ENCODE assay signal across 36 cellular contexts in the genomic region with DNA sequence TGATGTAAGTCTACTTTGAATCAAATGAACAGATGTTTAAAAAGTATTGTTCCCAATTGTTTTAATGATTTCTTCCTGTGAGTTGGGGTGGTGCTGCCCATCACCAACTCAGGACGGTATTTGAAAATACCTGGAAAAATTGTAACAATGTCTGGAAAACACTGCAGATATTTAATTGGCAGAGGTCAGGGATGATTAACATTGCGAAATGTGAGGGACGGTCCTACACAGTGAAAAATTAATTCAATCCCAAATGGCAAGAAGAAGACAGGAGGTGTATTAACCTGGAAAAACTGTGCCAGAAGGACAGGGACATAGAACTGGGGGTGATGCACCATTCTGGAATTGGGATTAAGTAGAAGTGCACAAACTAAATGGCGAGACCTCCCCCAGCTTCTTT.
"Had no signal": no experiment of that assay in that cellular context is flagged by ENCODE, and none has a peak within 500 bp of the region (broad histone marks: within the 10 kb centered on the region; RNA-seq: fewer than 3 reads in every experiment).

No MANE protein-coding gene starts in this region.

- ATAC-seq: activated CD8-positive, alpha-beta T cell treated with anti-CD3 and anti-CD28 coated beads for 36 hours; activated naive CD4-positive, alpha-beta T cell treated with anti-CD3 and anti-CD28 coated beads, Interleukin-2, amount 50 U/mL, for 72 hours; activated T-cell treated with anti-CD3 and anti-CD28 coated beads, Interleukin-2, amount 50 U/mL, for 4 hours; activated T-cell treated with anti-CD3 and anti-CD28 coated beads, Interleukin-2, amount 50 U/mL, for 72 hours; activated T-helper 17 cell treated with anti-CD3 and anti-CD28 coated beads, Interleukin-2, amount 50 U/mL, for 72 hours; body of pancreas had no signal

- H3K4me3 ChIP-seq: adrenal gland, body of pancreas, breast epithelium had no signal

- DNase-seq: activated B cell treated with CpG ODN at 0.5 μM for 24 hours; activated CD4-positive, alpha-beta memory T cell treated with anti-CD3 and anti-CD28 coated beads for 36 hours; activated CD4-positive, alpha-beta T cell treated with anti-CD3 and anti-CD28 coated beads for 4 hours; activated CD4-positive, alpha-beta T cell treated with anti-CD3 and anti-CD28 coated beads, Interleukin-2, amount 10 ng/mL, durations not matched to agents 24 days and 14 days; activated CD4-positive, alpha-beta T cell treated with anti-CD3 and anti-CD28 coated beads, Interleukin-2, amount 50 U/mL, for 1 hour; activated CD4-positive, alpha-beta T cell treated with anti-CD3 and anti-CD28 coated beads, Interleukin-2, amount 50 U/mL, for 4 hours; activated CD4-positive, CD25-positive, alpha-beta regulatory T cell treated with anti-CD3 and anti-CD28 coated beads, Interleukin-2, amount 50 U/mL, for 72 hours; activated CD8-positive, alpha-beta memory T cell treated with anti-CD3 and anti-CD28 coated beads, Interleukin-2, amount 50 U/mL, for 4 hours; activated CD8-positive, alpha-beta T cell treated with anti-CD3 and anti-CD28 coated beads for 36 hours; activated effector memory CD4-positive, alpha-beta T cell treated with anti-CD3 and anti-CD28 coated beads, Interleukin-2, amount 50 U/mL, for 16 hours; activated gamma-delta T cell treated with Interleukin-2 at 50 U/mL for 16 hours; activated naive CD4-positive, alpha-beta T cell; activated naive CD4-positive, alpha-beta T cell treated with anti-CD3 and anti-CD28 coated beads for 36 hours; activated naive CD4-positive, alpha-beta T cell treated with anti-CD3 and anti-CD28 coated beads, Interleukin-2, amount 50 U/mL, for 16 hours; activated naive CD8-positive, alpha-beta T cell treated with anti-CD3 and anti-CD28 coated beads for 36 hours; activated T-cell treated with anti-CD3 and anti-CD28 coated beads for 4 hours; activated T-cell treated with anti-CD3 and anti-CD28 coated beads, Interleukin-2, amount 50 U/mL, for 1 hour; activated T-cell treated with anti-CD3 and anti-CD28 coated beads, Interleukin-2, amount 50 U/mL, for 4 hours; activated T-cell treated with anti-CD3 and anti-CD28 coated beads, Interleukin-2, amount 50 U/mL, for 72 hours; adrenal gland; amniotic stem cell; aorta; body of pancreas; brain microvascular endothelial cell; central memory CD4-positive, alpha-beta T cell; T-helper 2 cell; T-helper 9 cell had no signal

- H3K9me3 Mint-ChIP-seq: activated T-cell treated with anti-CD3 and anti-CD28 coated beads, Interleukin-2, amount 50 U/mL, for 4 hours; activated T-cell treated with anti-CD3 and anti-CD28 coated beads, Interleukin-2, amount 50 U/mL, for 72 hours; activated T-helper 17 cell treated with anti-CD3 and anti-CD28 coated beads, Interleukin-2, amount 50 U/mL, for 72 hours had no signal

- H3K4me3 Mint-ChIP-seq: activated B cell treated with CpG ODN at 0.5 μM for 24 hours; activated CD4-positive, alpha-beta memory T cell treated with anti-CD3 and anti-CD28 coated beads for 36 hours; activated CD4-positive, alpha-beta T cell treated with anti-CD3 and anti-CD28 coated beads, Interleukin-2, amount 10 ng/mL, durations not matched to agents 24 days and 14 days; activated CD8-positive, alpha-beta T cell treated with anti-CD3 and anti-CD28 coated beads for 36 hours; activated naive CD4-positive, alpha-beta T cell treated with anti-CD3 and anti-CD28 coated beads for 36 hours; activated naive CD8-positive, alpha-beta T cell treated with anti-CD3 and anti-CD28 coated beads for 36 hours; activated T-cell treated with anti-CD3 and anti-CD28 coated beads, Interleukin-2, amount 50 U/mL, for 4 hours; activated T-cell treated with anti-CD3 and anti-CD28 coated beads, Interleukin-2, amount 50 U/mL, for 72 hours; activated T-helper 1 cell treated with anti-CD3 and anti-CD28 coated beads, Interleukin-12 subunit alpha, Interleukin-12 subunit beta, Interleukin-2, Interleukin-4 antibody, amounts not matched to agents 30 ng/mL and 10 ng/mL and 1 ng/mL, durations not matched to agents 14 hours and 24 hours and 36 hours; activated T-helper 17 cell treated with anti-CD3 and anti-CD28 coated beads, Interleukin-2, amount 50 U/mL, for 72 hours; T-helper 1 cell treated with Interleukin-12 subunit alpha and Interleukin-12 subunit beta and Interleukin-4 antibody, amounts not matched to agents 30 μg/mL and 1 μg/mL, for 36 hours; T-helper 2 cell treated with Interferon-gamma antibody and Interleukin-4, amounts not matched to agents 5 μg/mL and 100 μg/mL, for 36 hours had no signal

- FAIRE-seq: astrocyte, TTC549 had no signal

- H3K27ac Mint-ChIP-seq: activated B cell treated with CpG ODN at 0.5 μM for 24 hours; activated CD4-positive, alpha-beta memory T cell treated with anti-CD3 and anti-CD28 coated beads for 36 hours; activated CD4-positive, alpha-beta T cell treated with anti-CD3 and anti-CD28 coated beads, Interleukin-2, amount 10 ng/mL, durations not matched to agents 24 days and 14 days; activated CD8-positive, alpha-beta T cell treated with anti-CD3 and anti-CD28 coated beads for 36 hours; activated naive CD4-positive, alpha-beta T cell treated with anti-CD3 and anti-CD28 coated beads for 36 hours; activated naive CD4-positive, alpha-beta T cell treated with anti-CD3 and anti-CD28 coated beads, Interleukin-2, amount 50 U/mL, for 72 hours; activated naive CD8-positive, alpha-beta T cell treated with anti-CD3 and anti-CD28 coated beads for 36 hours; activated T-cell treated with anti-CD3 and anti-CD28 coated beads, Interleukin-2, amount 50 U/mL, for 72 hours; activated T-helper 1 cell treated with anti-CD3 and anti-CD28 coated beads, Interleukin-12 subunit alpha, Interleukin-12 subunit beta, Interleukin-2, Interleukin-4 antibody, amounts not matched to agents 30 ng/mL and 10 ng/mL and 1 ng/mL, durations not matched to agents 14 hours and 24 hours and 36 hours; activated T-helper 17 cell treated with anti-CD3 and anti-CD28 coated beads, Interleukin-2, amount 50 U/mL, for 72 hours; T-helper 1 cell treated with Interleukin-12 subunit alpha and Interleukin-12 subunit beta and Interleukin-4 antibody, amounts not matched to agents 30 μg/mL and 1 μg/mL, for 36 hours; T-helper 2 cell treated with Interferon-gamma antibody and Interleukin-4, amounts not matched to agents 5 μg/mL and 100 μg/mL, for 36 hours had no signal

- H3K4me1 ChIP-seq: adrenal gland, body of pancreas, breast epithelium had no signal

- H3K27ac ChIP-seq: adrenal gland, body of pancreas, brain microvascular endothelial cell, breast epithelium, VCaP had no signal

- H3K9me3 ChIP-seq: adrenal gland, body of pancreas, breast epithelium had no signal

- H3K27me3 ChIP-seq: adrenal gland, body of pancreas, brain microvascular endothelial cell, breast epithelium had no signal

- H3K36me3 ChIP-seq: adrenal gland, brain microvascular endothelial cell, breast epithelium had no signal

- H3K27me3 Mint-ChIP-seq: activated B cell treated with CpG ODN at 0.5 μM for 24 hours; activated CD4-positive, alpha-beta memory T cell treated with anti-CD3 and anti-CD28 coated beads for 36 hours; activated CD4-positive, alpha-beta T cell treated with anti-CD3 and anti-CD28 coated beads, Interleukin-2, amount 10 ng/mL, durations not matched to agents 24 days and 14 days; activated CD8-positive, alpha-beta T cell treated with anti-CD3 and anti-CD28 coated beads for 36 hours; activated naive CD8-positive, alpha-beta T cell treated with anti-CD3 and anti-CD28 coated beads for 36 hours; activated T-helper 17 cell treated with anti-CD3 and anti-CD28 coated beads, Interleukin-2, amount 50 U/mL, for 72 hours had no signal
